Comparison of ENCODE assay signal across 1 cellular context in genomic region chr20:62646851-62647520, GRCh38.
TF ChIP-seq lines count a peak whose summit lies in the region.

No MANE protein-coding gene starts in this region.

TF ChIP-seq in HCT116, 20 proteins besides CTCF, POLR2A, EP300 and RAD21:
- TF ChIP-seq, protein P1, sequence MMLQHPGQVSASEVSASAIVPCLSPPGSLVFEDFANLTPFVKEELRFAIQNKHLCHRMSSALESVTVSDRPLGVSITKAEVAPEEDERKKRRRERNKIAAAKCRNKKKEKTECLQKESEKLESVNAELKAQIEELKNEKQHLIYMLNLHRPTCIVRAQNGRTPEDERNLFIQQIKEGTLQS (IDR thresholded peaks at IDR 0.05) = no peak
- TF ChIP-seq SIN3A (IDR thresholded peaks at IDR 0.05; ENCODE audit: low read depth) (no peak), ZFX (IDR thresholded peaks at IDR 0.05) (no peak), POLR2AphosphoS5 (IDR thresholded peaks at IDR 0.05; ENCODE audit: low read depth, low read length) (no peak; the same call in 1 of the 2 replicates), ELF1 (IDR thresholded peaks at IDR 0.05; ENCODE audit: borderline replicate concordance, low read depth) (no peak), CBX3 (IDR thresholded peaks at IDR 0.05; ENCODE audit: low read depth) (no peak), EGR1 (IDR thresholded peaks at IDR 0.05; ENCODE audit: low read depth) (no peak), YY1 (IDR thresholded peaks at IDR 0.05; ENCODE audit: extremely low read depth, insufficient replicate concordance, low read depth, low read length) (no peak), SRF (IDR thresholded peaks at IDR 0.05; ENCODE audit: low read depth) (no peak)
TF ChIP-seq in HCT116: peak in this region for 0.
